8 cellular contexts compared by ENCODE assay signal in genomic region chr7:128030999-128031681, GRCh38.
A peak's percentile ranks its signal among the peaks of the same experiment; 100 is the strongest.
DNase-seq lines count a peak whose midpoint lies in the region; ATAC-seq and TF ChIP-seq lines count a peak whose summit lies in the region.

Gene LRRC4 (minus strand): TSS chr7:128031437. CDS start chr7:128030640, 797 bp downstream.

- no peaks in the 10 kb centered on the region for H3K27me3 ChIP-seq in RWPE2 (ENCODE audit: insufficient read depth, poor library complexity, severe bottlenecking)

- no peaks in the 10 kb centered on the region for H3K4me1 ChIP-seq in RWPE2 (ENCODE audit: insufficient read depth, poor library complexity, severe bottlenecking)

- no peaks in the 10 kb centered on the region for H3K36me3 ChIP-seq in RWPE2 (ENCODE audit: low read depth)

- ATAC-seq in HG02763 (IDR thresholded peaks at IDR 0.05; ENCODE audit: unreplicated experiment) (peak; percentile 33), RWPE2 (ENCODE audit: low read depth) (peak; percentile 66), HG03378 (IDR thresholded peaks at IDR 0.05; ENCODE audit: unreplicated experiment) (no peak)

- H3K4me3 ChIP-seq in RWPE2 (ENCODE audit: severe bottlenecking) (peak within 1 kb of the TSS; percentile 32), cardiac fibroblast (replicated peaks in 1 of 2; ENCODE audit: low read depth in 2 of 2, low read length in 2 of 2) (peak within 1 kb of the TSS; percentile 37 to 42), skin epidermis (peak within 1 kb of the TSS; percentile 39 to 54 (median 45))

- H3K27ac ChIP-seq in RWPE2 (ENCODE audit: poor library complexity, severe bottlenecking) (no peak within 1 kb of the TSS), skin epidermis (peak within 1 kb of the TSS in 9 of 21 experiments; percentile 7 to 62 (median 27))

- H3K9me3 ChIP-seq in RWPE2 (ENCODE audit: severe bottlenecking): no peaks in the 10 kb centered on the region

- TF ChIP-seq CTCF in RWPE2 (IDR thresholded peaks at IDR 0.05; ENCODE audit: poor library complexity, severe bottlenecking) (no peak), cardiac fibroblast (IDR thresholded peaks at IDR 0.05; ENCODE audit: low read depth, low read length) (no peak)

- DNase-seq in NCI-H2029 (lab: John Stamatoyannopoulos, UW) (peak; percentile 47), NCI-H2029 treated with DMSO at 0.1 percent for 48 hours (lab: John Stamatoyannopoulos, UW) (no peak), RWPE2 (ENCODE audit: low spot score) (no peak), cardiac fibroblast (ENCODE audit: low read depth in 2 of 2) (peak in 1 of 2 donors; percentile 35), iPS-NIHi11 (ENCODE audit: low spot score) (peak; percentile 75)

Comparison
In these comparisons a context has a peak if more than half of its experiments do, and no peak if none do; other contexts are left out.
1. DNase-seq: peak in NCI-H2029 (single experiment) and iPS-NIHi11 (single experiment); none in NCI-H2029 treated with DMSO at 0.1 percent for 48 hours (single experiment) and RWPE2 (single experiment).
2. Peak in every context shown above with its lines, with median percentiles within 50 percentile points of each other: H3K4me3 ChIP-seq.